In genomic region chr18:11674119-11674518, GRCh38 we compare ENCODE assay signal across 22 cellular contexts. TPM values are rescaled to one million over a fixed set of nuclear protein-coding genes. Genes with fewer than 3 reads are reported as not detected.
DNase-seq lines count a peak whose midpoint lies in the region; ATAC-seq and TF ChIP-seq lines count a peak whose summit lies in the region.
"Had no signal": no experiment of that assay in that cellular context is flagged by ENCODE, and none has a peak within 500 bp of the region (broad histone marks: within the 10 kb centered on the region; RNA-seq: fewer than 3 reads in every experiment).

No MANE protein-coding gene starts in this region.

- TF ChIP-seq CTCF in epithelial cell of esophagus (IDR thresholded peaks at IDR 0.05; ENCODE audit: insufficient read depth, low read depth, low read length, missing control alignments) (no peak), Peyer's patch (IDR thresholded peaks at IDR 0.05) (no peak)

- no peak overlapping the region for H3K27ac Mint-ChIP-seq in activated CD8-positive, alpha-beta memory T cell treated with anti-CD3 and anti-CD28 coated beads, Interleukin-2, amount 10 ng/mL, durations not matched to agents 7 days and 5 days
- no peak overlapping the region for H3K27ac Mint-ChIP-seq in stimulated activated memory B cell treated with anti-CD40 and anti-IgM and Interleukin-4, amounts not matched to agents 10 μg/mL and 1 μg/mL and 100 μg/mL, for 72 hours
- H3K27ac Mint-ChIP-seq: CD4-positive, alpha-beta T cell had no signal

- no peaks in the 10 kb centered on the region for H3K4me1 ChIP-seq in Peyer's patch
- H3K4me1 ChIP-seq: BE2C had no signal

- no peak overlapping the region for H3K4me3 Mint-ChIP-seq in activated CD8-positive, alpha-beta memory T cell treated with anti-CD3 and anti-CD28 coated beads, Interleukin-2, amount 10 ng/mL, durations not matched to agents 7 days and 5 days
- H3K4me3 Mint-ChIP-seq in stimulated activated memory B cell treated with anti-CD40 and anti-IgM and Interleukin-4, amounts not matched to agents 10 μg/mL and 1 μg/mL and 100 μg/mL, for 72 hours = no peak overlapping the region
- H3K4me3 Mint-ChIP-seq: CD14-positive monocyte; CD4-positive, alpha-beta T cell; CD8-positive, alpha-beta memory T cell had no signal

- no peak for TF ChIP-seq POLR2A in Peyer's patch (IDR thresholded peaks at IDR 0.05)

- H3K27me3 Mint-ChIP-seq in activated CD8-positive, alpha-beta memory T cell treated with anti-CD3 and anti-CD28 coated beads, Interleukin-2, amount 10 ng/mL, durations not matched to agents 7 days and 5 days = peaks cover 21% of the 10 kb centered on the region
- peaks cover 53% of the 10 kb centered on the region for H3K27me3 Mint-ChIP-seq in stimulated activated memory B cell treated with anti-CD40 and anti-IgM and Interleukin-4, amounts not matched to agents 10 μg/mL and 1 μg/mL and 100 μg/mL, for 72 hours

- no peaks in the 10 kb centered on the region for H3K9me3 ChIP-seq in Peyer's patch
- H3K9me3 ChIP-seq: BE2C; BLaER1 treated with 17β-estradiol and CSF1 and Interleukin-3, amounts not matched to agents 10 nM and 100 nM had no signal

- H3K4me3 ChIP-seq in epithelial cell of esophagus (ENCODE audit: low read length) (no peak overlapping the region), Peyer's patch (no peak overlapping the region)
- H3K4me3 ChIP-seq: BLaER1 treated with 17β-estradiol and CSF1 and Interleukin-3, amounts not matched to agents 10 nM and 100 nM; GM12878; GM23248 had no signal

- no peaks in the 10 kb centered on the region for H3K27me3 ChIP-seq in Peyer's patch
- H3K27me3 ChIP-seq: BE2C; BLaER1 treated with 17β-estradiol and CSF1 and Interleukin-3, amounts not matched to agents 10 nM and 100 nM had no signal

- no peaks in the 10 kb centered on the region for H3K9me3 Mint-ChIP-seq in activated CD8-positive, alpha-beta memory T cell treated with anti-CD3 and anti-CD28 coated beads, Interleukin-2, amount 10 ng/mL, durations not matched to agents 7 days and 5 days (ENCODE audit: low read depth)
- H3K9me3 Mint-ChIP-seq in stimulated activated memory B cell treated with anti-CD40 and anti-IgM and Interleukin-4, amounts not matched to agents 10 μg/mL and 1 μg/mL and 100 μg/mL, for 72 hours = peaks cover 2% of the 10 kb centered on the region
- H3K9me3 Mint-ChIP-seq: CD4-positive, alpha-beta T cell; CD8-positive, alpha-beta memory T cell had no signal

- H3K36me3 Mint-ChIP-seq in activated CD8-positive, alpha-beta memory T cell treated with anti-CD3 and anti-CD28 coated beads, Interleukin-2, amount 10 ng/mL, durations not matched to agents 7 days and 5 days = no peaks in the 10 kb centered on the region
- H3K36me3 Mint-ChIP-seq in stimulated activated memory B cell treated with anti-CD40 and anti-IgM and Interleukin-4, amounts not matched to agents 10 μg/mL and 1 μg/mL and 100 μg/mL, for 72 hours = no peaks in the 10 kb centered on the region
- H3K36me3 Mint-ChIP-seq: CD14-positive monocyte; CD8-positive, alpha-beta memory T cell had no signal

- ATAC-seq in activated CD8-positive, alpha-beta memory T cell treated with anti-CD3 and anti-CD28 coated beads, Interleukin-2, amount 10 ng/mL, durations not matched to agents 7 days and 5 days = no peak
- ATAC-seq in stimulated activated memory B cell treated with anti-CD40 and anti-IgM and Interleukin-4, amounts not matched to agents 10 μg/mL and 1 μg/mL and 100 μg/mL, for 72 hours = no peak
- ATAC-seq: GM12878 had no signal

- DNase-seq in activated CD8-positive, alpha-beta memory T cell treated with anti-CD3 and anti-CD28 coated beads, Interleukin-2, amount 10 ng/mL, durations not matched to agents 7 days and 5 days = peak; percentile 16
- no peak for DNase-seq in activated CD8-positive, alpha-beta memory T cell treated with anti-CD3 and anti-CD28 coated beads, Interleukin-2, amount 50 U/mL, for 4 hours
- DNase-seq in epithelial cell of esophagus (ENCODE audit: low read depth) (peak; percentile 54), islet precursor cell (peak; percentile 34), Peyer's patch (no peak), NCI-H510A treated with DMSO at 0.1 percent for 48 hours (lab: John Stamatoyannopoulos, UW) (no peak)
- DNase-seq: AML-193; BE2C; CD4-positive, alpha-beta T cell; CD8-positive, alpha-beta memory T cell; DMS 273 treated with DMSO at 0.1 percent for 48 hours; DMS79; EL; GDM1; GM23248; H7; HCEC 1CT had no signal

- H3K36me3 ChIP-seq in Peyer's patch = no peaks in the 10 kb centered on the region
- H3K36me3 ChIP-seq: BE2C; BLaER1 treated with 17β-estradiol and CSF1 and Interleukin-3, amounts not matched to agents 10 nM and 100 nM had no signal

- CTCF ChIA-PET in activated CD8-positive, alpha-beta memory T cell treated with anti-CD3 and anti-CD28 coated beads, Interleukin-2, amount 10 ng/mL, durations not matched to agents 7 days and 5 days (lab: Charles Lee) = no interaction called here

- no peaks in the 10 kb centered on the region for H3K4me1 Mint-ChIP-seq in activated CD8-positive, alpha-beta memory T cell treated with anti-CD3 and anti-CD28 coated beads, Interleukin-2, amount 10 ng/mL, durations not matched to agents 7 days and 5 days
- no peaks in the 10 kb centered on the region for H3K4me1 Mint-ChIP-seq in stimulated activated memory B cell treated with anti-CD40 and anti-IgM and Interleukin-4, amounts not matched to agents 10 μg/mL and 1 μg/mL and 100 μg/mL, for 72 hours
- H3K4me1 Mint-ChIP-seq: CD14-positive monocyte; CD8-positive, alpha-beta memory T cell had no signal

- no peak overlapping the region for H3K27ac ChIP-seq in Peyer's patch
- H3K27ac ChIP-seq: 22Rv1; BLaER1 treated with 17β-estradiol and CSF1 and Interleukin-3, amounts not matched to agents 10 nM and 100 nM; GM23248 had no signal

RNA-seq across cellular contexts. Expression of gene GNAL, which starts 14.9 kb away (rescaled TPM):
- total RNA-seq in activated CD8-positive, alpha-beta memory T cell treated with anti-CD3 and anti-CD28 coated beads, Interleukin-2, amount 10 ng/mL, durations not matched to agents 7 days and 5 days = under 1 TPM in 1 of 2 experiments, not detected in 1; 0.52 TPM
- 1 to 10 TPM; 2.5 to 7.4 (median 3.6) TPM for total RNA-seq in Peyer's patch
- total RNA-seq: GM12878 had no signal

Comparison
In these comparisons a context has a peak if more than half of its experiments do, and no peak if none do; other contexts are left out.
1. DNase-seq: peak in activated CD8-positive, alpha-beta memory T cell treated with anti-CD3 and anti-CD28 coated beads, Interleukin-2, amount 10 ng/mL, durations not matched to agents 7 days and 5 days (single experiment), epithelial cell of esophagus (single experiment) and islet precursor cell (single experiment); none in activated CD8-positive, alpha-beta memory T cell treated with anti-CD3 and anti-CD28 coated beads, Interleukin-2, amount 50 U/mL, for 4 hours (single experiment), Peyer's patch (0 of 3) and NCI-H510A treated with DMSO at 0.1 percent for 48 hours (single experiment).